In the genomic region with DNA sequence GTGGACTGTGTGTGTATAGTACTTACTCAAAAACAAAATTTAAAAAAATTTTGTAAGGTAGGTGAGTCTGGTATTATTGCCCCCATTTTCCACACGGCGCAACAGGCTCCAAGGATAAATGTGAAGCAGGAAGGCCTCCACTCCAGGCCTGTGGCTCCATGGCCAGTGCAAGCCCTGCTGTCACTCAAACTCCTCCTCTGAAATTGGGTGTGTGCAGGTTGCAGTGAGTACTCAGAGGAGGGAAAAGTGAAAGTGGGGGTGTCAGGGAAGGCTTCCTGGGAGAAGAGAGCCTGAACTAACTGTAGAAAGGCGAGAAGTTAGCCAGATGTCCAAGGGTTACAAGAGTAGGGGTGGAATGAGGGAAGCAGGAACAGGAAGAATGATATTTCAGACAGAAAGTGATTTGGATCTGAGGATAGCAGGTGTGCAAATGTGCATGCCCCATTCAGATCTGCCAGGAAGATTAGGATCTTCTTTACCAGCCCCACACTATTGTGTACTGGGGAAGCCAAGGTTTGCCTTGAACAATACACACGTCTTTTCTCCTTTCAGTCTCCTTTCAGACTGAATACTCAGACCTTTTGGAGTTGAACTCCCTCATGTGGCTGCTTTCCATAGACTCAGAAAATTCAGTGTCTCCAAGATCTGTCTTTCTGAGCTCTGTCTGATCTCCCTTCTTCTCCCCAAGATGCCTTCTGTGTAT, we compare ENCODE assay signal across 8 cellular contexts. TPM values are rescaled to one million over a fixed set of nuclear protein-coding genes. Genes with fewer than 3 reads are reported as not detected.
DNase-seq lines count a peak whose midpoint lies in the region; ATAC-seq, FAIRE-seq and TF ChIP-seq lines count a peak whose summit lies in the region.

No MANE protein-coding gene starts in this region.

- H3K9ac ChIP-seq in adipocyte (ENCODE audit: low read length), result peak overlapping the region; percentile 1

- no peak for FAIRE-seq in A549 (lab: Jason Lieb, UNC)

- H3K4me1 ChIP-seq in A549 (no peaks in the 10 kb centered on the region; the same call in 2 of the 3 replicates), adipocyte (ENCODE audit: control insufficient read depth, insufficient read depth, low read length) (peaks cover 3% of the 10 kb centered on the region)

- CTCF ChIA-PET in A549 (lab: Yijun Ruan, JAX), result interaction anchor here (0.7 to 16.1 kb wide), 4 partner anchors 86 to 182 kb away, joined by 4 to 438 read pairs (median 11); a partner anchor contains a TSS

- peak; percentile 34 to 39; a peak in 4 of 5 replicates for TF ChIP-seq RAD21 in A549 (conservative IDR thresholded peaks at IDR 0.05 in 1 of 2, IDR thresholded peaks at IDR 0.05 in 1 of 2)

- H3K27me3 ChIP-seq in adipocyte (replicated peaks; ENCODE audit: control insufficient read depth, insufficient read depth, low read length) (no peaks in the 10 kb centered on the region), kidney epithelial cell (ENCODE audit: control insufficient read depth, insufficient read depth, low read length) (no peaks in the 10 kb centered on the region)

- no peak for TF ChIP-seq EP300 in A549 (IDR thresholded peaks at IDR 0.05)

- no peak for DNase-seq in A549 (ENCODE audit: low read depth in 1 of 2, low spot score in 1 of 2)
- DNase-seq in GM13977 (ENCODE audit: low spot score), result no peak
- DNase-seq in adipocyte (ENCODE audit: low read depth), result peak; percentile 76
- no peak for DNase-seq in kidney epithelial cell (ENCODE audit: low read depth)
- DNase-seq in stimulated activated effector memory CD8-positive, alpha-beta T cell treated with anti-CD3 and anti-CD28 coated beads, Interleukin-12 subunit alpha, Interleukin-12 subunit beta, amount 100 ng/mL, for 72 hours (ENCODE audit: low spot score in 2 of 2), result no peak
- no peak for DNase-seq in activated T-helper 1 cell treated with anti-CD3 and anti-CD28 coated beads, Interleukin-12 subunit alpha, Interleukin-12 subunit beta, Interleukin-2, Interleukin-4 antibody, amounts not matched to agents 30 ng/mL and 10 ng/mL and 1 ng/mL, durations not matched to agents 14 hours and 24 hours and 36 hours (ENCODE audit: low spot score)
- no peak for DNase-seq in GDM1 (lab: John Stamatoyannopoulos, UW)

- H3K9me3 Mint-ChIP-seq in stimulated activated effector memory CD8-positive, alpha-beta T cell treated with anti-CD3 and anti-CD28 coated beads, Interleukin-12 subunit alpha, Interleukin-12 subunit beta, amount 100 ng/mL, for 72 hours, result peaks cover 6% of the 10 kb centered on the region
- H3K9me3 Mint-ChIP-seq in activated T-helper 1 cell treated with anti-CD3 and anti-CD28 coated beads, Interleukin-12 subunit alpha, Interleukin-12 subunit beta, Interleukin-2, Interleukin-4 antibody, amounts not matched to agents 30 ng/mL and 10 ng/mL and 1 ng/mL, durations not matched to agents 14 hours and 24 hours and 36 hours, result peaks cover 10% of the 10 kb centered on the region

- no peak overlapping the region for H3K4me2 ChIP-seq in A549

- TF ChIP-seq POLR2A in A549 (IDR thresholded peaks at IDR 0.05; ENCODE audit: low read length), result no peak

- H3K27me3 Mint-ChIP-seq in activated T-helper 1 cell treated with anti-CD3 and anti-CD28 coated beads, Interleukin-12 subunit alpha, Interleukin-12 subunit beta, Interleukin-2, Interleukin-4 antibody, amounts not matched to agents 30 ng/mL and 10 ng/mL and 1 ng/mL, durations not matched to agents 14 hours and 24 hours and 36 hours (ENCODE audit: insufficient read depth), result peaks cover 55% of the 10 kb centered on the region

- no peaks in the 10 kb centered on the region for H3K36me3 Mint-ChIP-seq in stimulated activated effector memory CD8-positive, alpha-beta T cell treated with anti-CD3 and anti-CD28 coated beads, Interleukin-12 subunit alpha, Interleukin-12 subunit beta, amount 100 ng/mL, for 72 hours
- H3K36me3 Mint-ChIP-seq in activated T-helper 1 cell treated with anti-CD3 and anti-CD28 coated beads, Interleukin-12 subunit alpha, Interleukin-12 subunit beta, Interleukin-2, Interleukin-4 antibody, amounts not matched to agents 30 ng/mL and 10 ng/mL and 1 ng/mL, durations not matched to agents 14 hours and 24 hours and 36 hours (ENCODE audit: low read depth), result peaks cover 2% of the 10 kb centered on the region

- H3K4me3 Mint-ChIP-seq in stimulated activated effector memory CD8-positive, alpha-beta T cell treated with anti-CD3 and anti-CD28 coated beads, Interleukin-12 subunit alpha, Interleukin-12 subunit beta, amount 100 ng/mL, for 72 hours, result no peak overlapping the region
- no peak overlapping the region for H3K4me3 Mint-ChIP-seq in activated T-helper 1 cell treated with anti-CD3 and anti-CD28 coated beads, Interleukin-12 subunit alpha, Interleukin-12 subunit beta, Interleukin-2, Interleukin-4 antibody, amounts not matched to agents 30 ng/mL and 10 ng/mL and 1 ng/mL, durations not matched to agents 14 hours and 24 hours and 36 hours

- in situ Hi-C loops in GM13977 (cut with MboI; ENCODE audit: low pct_unique_long_range_greater_than_20kb, low sequenced_read_pairs, unreplicated experiment), result no loop called here

- no peaks in the 10 kb centered on the region for H3K36me3 ChIP-seq in adipocyte (ENCODE audit: control insufficient read depth, insufficient read depth, low read length, severe bottlenecking)
- H3K36me3 ChIP-seq in kidney epithelial cell (ENCODE audit: control insufficient read depth, insufficient read depth, low read length), result no peaks in the 10 kb centered on the region

- TF ChIP-seq CTCF in A549 (IDR thresholded peaks at IDR 0.05) (peak; percentile 20; the same call in 2 of the 3 replicates), GM13977 (IDR thresholded peaks at IDR 0.05; ENCODE audit: extremely low read depth, insufficient read depth, missing control alignments) (peak; percentile 40), kidney epithelial cell (IDR thresholded peaks at IDR 0.05; ENCODE audit: insufficient read depth, low read length, poor library complexity, severe bottlenecking) (peak; percentile 39)

- peaks cover 8% of the 10 kb centered on the region for H3K4me1 Mint-ChIP-seq in stimulated activated effector memory CD8-positive, alpha-beta T cell treated with anti-CD3 and anti-CD28 coated beads, Interleukin-12 subunit alpha, Interleukin-12 subunit beta, amount 100 ng/mL, for 72 hours
- no peaks in the 10 kb centered on the region for H3K4me1 Mint-ChIP-seq in activated T-helper 1 cell treated with anti-CD3 and anti-CD28 coated beads, Interleukin-12 subunit alpha, Interleukin-12 subunit beta, Interleukin-2, Interleukin-4 antibody, amounts not matched to agents 30 ng/mL and 10 ng/mL and 1 ng/mL, durations not matched to agents 14 hours and 24 hours and 36 hours (ENCODE audit: low read depth)

- H3K9me3 ChIP-seq in A549 (peaks cover 5% of the 10 kb centered on the region; the same call in 1 of the 3 replicates), adipocyte (ENCODE audit: control insufficient read depth, low read length) (peaks cover 5% of the 10 kb centered on the region)

- intact Hi-C loops in activated T-helper 1 cell treated with anti-CD3 and anti-CD28 coated beads, Interleukin-12 subunit alpha, Interleukin-12 subunit beta, Interleukin-2, Interleukin-4 antibody, amounts not matched to agents 30 ng/mL and 10 ng/mL and 1 ng/mL, durations not matched to agents 14 hours and 24 hours and 36 hours (cut with micrococcal nuclease), result loop anchor here (1.0 kb wide), 1 partner anchor 86 kb away; no protein-coding TSS in a partner anchor

- H3K27ac Mint-ChIP-seq in stimulated activated effector memory CD8-positive, alpha-beta T cell treated with anti-CD3 and anti-CD28 coated beads, Interleukin-12 subunit alpha, Interleukin-12 subunit beta, amount 100 ng/mL, for 72 hours, result no peak overlapping the region
- H3K27ac Mint-ChIP-seq in activated T-helper 1 cell treated with anti-CD3 and anti-CD28 coated beads, Interleukin-12 subunit alpha, Interleukin-12 subunit beta, Interleukin-2, Interleukin-4 antibody, amounts not matched to agents 30 ng/mL and 10 ng/mL and 1 ng/mL, durations not matched to agents 14 hours and 24 hours and 36 hours, result no peak overlapping the region

- 85% methylated on average over 4 of the region's 4 CpGs for WGBS in A549 (ENCODE audit: missing lambda C conversion rate)

- H3K27ac ChIP-seq in A549, result no peak overlapping the region

- POLR2A ChIA-PET in A549 (lab: Yijun Ruan, JAX), result no interaction called here

- H3K4me3 ChIP-seq in A549 (no peak overlapping the region), adipocyte (ENCODE audit: low read length) (no peak overlapping the region), kidney epithelial cell (ENCODE audit: low read depth, low read length) (no peak overlapping the region)

- peak; percentile 78 for ATAC-seq in A549
- ATAC-seq in stimulated activated effector memory CD8-positive, alpha-beta T cell treated with anti-CD3 and anti-CD28 coated beads, Interleukin-12 subunit alpha, Interleukin-12 subunit beta, amount 100 ng/mL, for 72 hours, result no peak
- no peak for ATAC-seq in HG03135 (IDR thresholded peaks at IDR 0.05; ENCODE audit: unreplicated experiment)

TF ChIP-seq in A549, 52 proteins besides CTCF, POLR2A, EP300 and RAD21:
- TF ChIP-seq SMC3 (IDR thresholded peaks at IDR 0.05), result peak; percentile 44
- TF ChIP-seq, protein P1, sequence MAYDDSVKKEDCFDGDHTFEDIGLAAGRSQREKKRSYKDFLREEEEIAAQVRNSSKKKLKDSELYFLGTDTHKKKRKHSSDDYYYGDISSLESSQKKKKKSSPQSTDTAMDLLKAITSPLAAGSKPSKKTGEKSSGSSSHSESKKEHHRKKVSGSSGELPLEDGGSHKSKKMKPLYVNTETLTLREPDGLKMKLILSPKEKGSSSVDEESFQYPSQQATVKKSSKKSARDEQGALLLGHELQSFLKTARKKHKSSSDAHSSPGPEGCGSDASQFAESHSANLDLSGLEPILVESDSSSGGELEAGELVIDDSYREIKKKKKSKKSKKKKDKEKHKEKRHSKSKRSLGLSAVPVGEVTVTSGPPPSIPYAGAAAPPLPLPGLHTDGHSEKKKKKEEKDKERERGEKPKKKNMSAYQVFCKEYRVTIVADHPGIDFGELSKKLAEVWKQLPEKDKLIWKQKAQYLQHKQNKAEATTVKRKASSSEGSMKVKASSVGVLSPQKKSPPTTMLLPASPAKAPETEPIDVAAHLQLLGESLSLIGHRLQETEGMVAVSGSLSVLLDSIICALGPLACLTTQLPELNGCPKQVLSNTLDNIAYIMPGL (CRISPR knock-in tag; IDR thresholded peaks at IDR 0.05; ENCODE audit: borderline replicate concordance), result no peak
TF ChIP-seq in A549: peak in this region for 1.

RNA-seq across cellular contexts. Expression of a gene that starts 48.7 kb away (rescaled TPM):
- polyA plus RNA-seq in A549 (2011; rRNA removed), result 41.9 and 46.6 TPM in 2 replicates
- 12.7 and 18.3 TPM in 2 replicates for polyA plus RNA-seq in A549 (2012; cell fraction: cytosol; rRNA removed)
- polyA plus RNA-seq in A549 (2012; cell fraction: nucleus; rRNA removed), result 11.6 and 20.5 TPM in 2 replicates
- 28.4 to 30.6 TPM (median 29.2 TPM) in 3 replicates for polyA plus RNA-seq in A549 (2017; fragmentation: RNase III; extraction: RNeasy Plus Mini Kit Qiagen cat#74134 plus additional on column Dnase treatment)
- polyA minus RNA-seq in A549 (2011; rRNA and poly(A)+ RNA removed), result 33.0 and 43.6 TPM in 2 replicates
- total RNA-seq in kidney epithelial cell, result 57.2 and 57.6 TPM in 2 replicates
- total RNA-seq in activated T-helper 1 cell treated with anti-CD3 and anti-CD28 coated beads, Interleukin-12 subunit alpha, Interleukin-12 subunit beta, Interleukin-2, Interleukin-4 antibody, amounts not matched to agents 30 ng/mL and 10 ng/mL and 1 ng/mL, durations not matched to agents 14 hours and 24 hours and 36 hours, result 15.8 and 16.8 TPM in 2 replicates

Comparison
In these comparisons a context has a peak if more than half of its experiments do, and no peak if none do; other contexts are left out.
1. ATAC-seq: peak in A549 (2 of 2); none in stimulated activated effector memory CD8-positive, alpha-beta T cell treated with anti-CD3 and anti-CD28 coated beads, Interleukin-12 subunit alpha, Interleukin-12 subunit beta, amount 100 ng/mL, for 72 hours (single experiment) and HG03135 (single experiment).
2. Peak in every context shown above with its lines, with median percentiles within 50 percentile points of each other: CTCF ChIP-seq.